1 cellular context compared by ENCODE assay signal in the genomic region with DNA sequence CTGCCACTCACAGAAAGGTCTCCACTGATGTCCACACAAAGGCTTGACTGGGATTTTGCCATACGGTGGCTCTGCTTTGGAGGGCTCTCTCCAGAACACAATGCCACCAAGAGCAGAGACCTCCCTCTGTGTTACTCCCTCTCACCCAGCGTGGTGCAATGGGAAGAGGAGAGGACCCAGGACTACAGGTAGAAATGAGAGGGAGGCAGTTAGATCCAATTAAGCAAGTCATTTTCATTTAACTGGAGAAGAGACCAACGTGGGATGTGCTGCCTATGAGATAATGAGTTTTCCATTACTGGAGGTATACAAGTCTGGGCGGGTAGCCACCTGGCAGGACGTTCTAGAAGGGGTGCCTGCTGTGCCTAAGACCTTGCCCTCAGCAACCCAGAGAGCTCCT.
TF ChIP-seq lines count a peak whose summit lies in the region.

No MANE protein-coding gene starts in this region.

TF ChIP-seq in HEK293, 187 proteins besides CTCF, POLR2A, EP300 and RAD21 (continued from another document):
- TF ChIP-seq, protein P1, sequence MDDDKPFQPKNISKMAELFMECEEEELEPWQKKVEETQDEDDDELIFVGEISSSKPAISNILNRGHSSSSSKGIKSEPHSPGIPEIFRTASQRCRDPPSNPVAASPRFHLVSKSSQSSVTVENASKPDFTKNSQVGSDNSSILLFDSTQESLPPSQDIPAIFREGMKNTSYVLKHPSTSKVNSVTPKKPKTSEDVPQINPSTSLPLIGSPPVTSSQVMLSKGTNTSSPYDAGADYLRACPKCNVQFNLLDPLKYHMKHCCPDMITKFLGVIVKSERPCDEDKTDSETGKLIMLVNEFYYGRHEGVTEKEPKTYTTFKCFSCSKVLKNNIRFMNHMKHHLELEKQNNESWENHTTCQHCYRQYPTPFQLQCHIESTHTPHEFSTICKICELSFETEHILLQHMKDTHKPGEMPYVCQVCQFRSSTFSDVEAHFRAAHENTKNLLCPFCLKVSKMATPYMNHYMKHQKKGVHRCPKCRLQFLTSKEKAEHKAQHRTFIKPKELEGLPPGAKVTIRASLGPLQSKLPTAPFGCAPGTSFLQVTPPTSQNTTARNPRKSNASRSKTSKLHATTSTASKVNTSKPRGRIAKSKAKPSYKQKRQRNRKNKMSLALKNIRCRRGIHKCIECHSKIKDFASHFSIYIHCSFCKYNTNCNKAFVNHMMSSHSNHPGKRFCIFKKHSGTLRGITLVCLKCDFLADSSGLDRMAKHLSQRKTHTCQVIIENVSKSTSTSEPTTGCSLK (tag by site-specific recombination; IDR thresholded peaks at IDR 0.05) = no peak
- TF ChIP-seq KLF1 (tag by site-specific recombination; IDR thresholded peaks at IDR 0.05) = no peak
- no peak for TF ChIP-seq GLI2 (tag by site-specific recombination; IDR thresholded peaks at IDR 0.05; ENCODE audit: borderline replicate concordance, low read depth)
- no peak for TF ChIP-seq ZNF521 (tag by site-specific recombination; IDR thresholded peaks at IDR 0.05)
- TF ChIP-seq ZIC2 (tag by site-specific recombination; IDR thresholded peaks at IDR 0.05) = peak; percentile 53
- TF ChIP-seq GLIS1 (tag by site-specific recombination; IDR thresholded peaks at IDR 0.05) = peak; percentile 67
- TF ChIP-seq ZNF202 (tag by site-specific recombination; IDR thresholded peaks at IDR 0.05; ENCODE audit: borderline replicate concordance) = no peak
